Comparison of ENCODE assay signal across 31 cellular contexts in the genomic region with DNA sequence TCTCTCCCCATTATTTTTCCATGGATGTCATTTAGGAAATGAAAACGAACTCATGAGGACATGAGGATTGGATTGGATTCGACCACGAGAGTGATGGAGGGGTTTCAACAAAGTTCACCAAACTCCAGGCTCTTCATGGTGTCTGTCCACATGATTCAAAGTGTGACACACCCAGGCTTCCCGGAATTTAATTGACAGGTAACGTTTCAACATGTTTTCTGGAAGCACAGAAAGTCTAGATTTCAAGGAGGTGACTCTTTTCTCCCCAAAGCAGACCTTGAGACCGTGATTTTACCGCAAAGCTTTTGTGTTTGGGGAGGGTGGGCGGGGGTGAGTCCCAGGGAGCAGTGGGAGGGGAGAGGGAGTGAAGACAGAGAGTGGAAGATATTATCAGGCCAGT.
"Had no signal": no experiment of that assay in that cellular context is flagged by ENCODE, and none has a peak within 500 bp of the region (broad histone marks: within the 10 kb centered on the region; RNA-seq: fewer than 3 reads in every experiment).

No MANE protein-coding gene starts in this region.

- H3K4me2 ChIP-seq: hepatocyte, neural progenitor cell, smooth muscle cell had no signal

- H3K36me3 ChIP-seq: neural progenitor cell, right atrium auricular region, right lobe of liver, thyroid gland had no signal

- H2AFZ ChIP-seq: hepatocyte, neural progenitor cell had no signal

- H3K9me3 ChIP-seq: lower lobe of right lung, neutrophil, right atrium auricular region, right lobe of liver, testis, thyroid gland, transverse colon, upper lobe of left lung, vagina had no signal

- H3K27ac ChIP-seq: hepatocyte, lower lobe of right lung, neural progenitor cell, neutrophil, right atrium auricular region, right lobe of liver, testis, thyroid gland, transverse colon, upper lobe of left lung, vagina had no signal

- H3K4me3 ChIP-seq: hepatocyte, lower lobe of right lung, neural progenitor cell, right atrium auricular region, right lobe of liver, smooth muscle cell, testis, thyroid gland, transverse colon, upper lobe of left lung, vagina had no signal

- ATAC-seq: left cardiac atrium; left lobe of liver; left ventricle myocardium superior; lower lobe of right lung; natural killer cell; right lobe of liver; stimulated activated memory B cell treated with anti-CD40 and anti-IgM and Interleukin-4, amounts not matched to agents 10 μg/mL and 1 μg/mL and 100 μg/mL, for 72 hours; stimulated activated naive CD8-positive, alpha-beta T cell treated with anti-CD3 and anti-CD28 coated beads, Interleukin-15, amount 100 ng/mL, for 72 hours had no signal

- H3K4me1 ChIP-seq: neural progenitor cell, right atrium auricular region, right lobe of liver, testis, thyroid gland, vagina had no signal

- H3K9ac ChIP-seq: neural progenitor cell had no signal

- DNase-seq: islet precursor cell; kidney glomerular epithelial cell; left cardiac atrium; left ventricle myocardium superior; lower lobe of right lung; mammary epithelial cell; mesenchymal stem cell; naive B cell; natural killer cell; nephron progenitor cell; occipital lobe; right lobe of liver; stimulated activated CD4-positive, alpha-beta T cell treated with anti-CD3 and anti-CD28 coated beads, Interleukin-1b, Interleukin-23, amount 100 ng/mL, for 48 hours; stimulated activated CD4-positive, alpha-beta T cell treated with anti-CD3 and anti-CD28 coated beads, Interleukin-2, amount 100 ng/mL, for 48 hours; stimulated activated CD4-positive, alpha-beta T cell treated with anti-CD3 and anti-CD28 coated beads, Interleukin-4, amount 100 ng/mL, for 4 hours; stimulated activated CD8-positive, alpha-beta memory T cell treated with anti-CD3 and anti-CD28 coated beads, Interleukin-4, amount 100 ng/mL, for 48 hours; stimulated activated naive CD4-positive, alpha-beta T cell treated with Interleukin-2 at 50 U/mL for 16 hours; stimulated activated naive CD8-positive, alpha-beta T cell treated with anti-CD3 and anti-CD28 coated beads, Interleukin-15, amount 100 ng/mL, for 72 hours; substantia nigra; testis; thyroid gland; transverse colon; upper lobe of left lung had no signal

- H3K27me3 ChIP-seq: hepatocyte, neural progenitor cell, neutrophil, right atrium auricular region, right lobe of liver, testis, thyroid gland, transverse colon, upper lobe of left lung, vagina had no signal
